In the genomic region with DNA sequence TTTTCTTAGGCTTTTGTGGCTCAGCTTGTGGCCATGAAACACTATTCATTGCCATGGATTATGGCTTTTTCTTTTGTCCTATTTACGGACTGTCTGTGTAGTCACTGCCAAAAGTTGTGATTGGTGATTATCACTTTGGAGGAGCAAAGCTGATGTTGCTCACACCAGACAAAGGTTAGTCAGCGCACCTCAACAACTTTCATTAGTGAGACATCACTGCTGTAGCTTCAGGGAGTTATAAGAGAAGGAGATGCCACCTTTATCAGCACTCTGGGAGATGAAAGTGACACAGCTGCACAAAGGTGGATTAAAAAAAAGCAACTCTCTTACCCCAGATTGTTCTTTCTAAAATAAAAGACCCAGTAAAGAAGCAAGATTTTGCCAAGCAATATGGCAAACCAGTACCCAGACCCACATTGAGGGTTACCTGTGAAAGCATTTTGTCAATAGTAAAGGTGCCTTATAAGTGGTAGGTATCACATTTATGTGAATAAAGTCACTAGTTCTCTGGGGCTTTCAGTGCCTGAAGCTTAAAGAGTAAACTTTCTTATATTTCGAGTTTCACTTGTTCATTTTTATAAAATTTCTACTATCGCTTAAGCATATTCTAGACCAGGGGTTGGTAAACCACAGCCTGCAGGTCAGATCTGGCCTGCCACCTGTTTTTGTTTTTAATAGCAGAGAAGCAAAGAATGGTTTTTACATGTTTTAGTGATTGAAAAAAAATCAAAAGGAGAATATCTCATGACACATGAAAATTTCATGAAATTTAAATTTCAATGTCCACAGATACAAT, we compare ENCODE assay signal across 15 cellular contexts. TPM values are rescaled to one million over a fixed set of nuclear protein-coding genes. Genes with fewer than 3 reads are reported as not detected.
DNase-seq lines count a peak whose midpoint lies in the region; ATAC-seq and TF ChIP-seq lines count a peak whose summit lies in the region.
"Had no signal": no experiment of that assay in that cellular context is flagged by ENCODE, and none has a peak within 500 bp of the region (broad histone marks: within the 10 kb centered on the region; RNA-seq: fewer than 3 reads in every experiment).

No MANE protein-coding gene starts in this region.

- H3K9me3 ChIP-seq in BE2C (no peaks in the 10 kb centered on the region), ovary (no peaks in the 10 kb centered on the region)
- H3K9me3 ChIP-seq: sigmoid colon had no signal

- H3K4me1 ChIP-seq in BE2C (peaks cover under 1% of the 10 kb centered on the region; the same call in 1 of the 2 replicates), ovary (ENCODE audit: insufficient read depth) (no peaks in the 10 kb centered on the region)
- H3K4me1 ChIP-seq: foreskin keratinocyte, sigmoid colon had no signal

- TF ChIP-seq POLR2A in erythroblast (IDR thresholded peaks at IDR 0.05; ENCODE audit: low read length) (no peak), ovary (IDR thresholded peaks at IDR 0.05) (no peak)

- intact Hi-C loops in ovary (cut with DNase I), result no loop called here

- H3K4me3 ChIP-seq in BE2C (ENCODE audit: low read depth, low read length) (no peak overlapping the region), ovary (no peak overlapping the region)
- H3K4me3 ChIP-seq: sigmoid colon had no signal

- TF ChIP-seq CTCF in BE2C (IDR thresholded peaks at IDR 0.05; ENCODE audit: low read depth, low read length) (no peak), ovary (IDR thresholded peaks at IDR 0.05) (no peak)

- TF ChIP-seq EP300 in ovary (IDR thresholded peaks at IDR 0.05), result no peak

- H3K36me3 ChIP-seq in BE2C (no peaks in the 10 kb centered on the region), ovary (no peaks in the 10 kb centered on the region)
- H3K36me3 ChIP-seq: sigmoid colon had no signal

- H3K27ac ChIP-seq in ovary, result no peak overlapping the region
- H3K27ac ChIP-seq: foreskin keratinocyte, sigmoid colon had no signal

- no peaks in the 10 kb centered on the region for H3K27me3 ChIP-seq in BE2C
- H3K27me3 ChIP-seq in ovary, result no peaks in the 10 kb centered on the region

- ATAC-seq in GM18498 (IDR thresholded peaks at IDR 0.05; ENCODE audit: unreplicated experiment) (peak; percentile 81), GM19397 (IDR thresholded peaks at IDR 0.05; ENCODE audit: unreplicated experiment) (peak; percentile 54), HG02884 (IDR thresholded peaks at IDR 0.05; ENCODE audit: unreplicated experiment) (peak; percentile 67)
- ATAC-seq: foreskin keratinocyte had no signal

- WGBS in ovary, 3 donors, result 90 to 91% (median 91%) methylated on average over 4 of the region's 4 CpGs

- DNase-seq in NCI-H69 (lab: John Stamatoyannopoulos, UW), result peak; percentile 77
- DNase-seq in erythroblast (lab: John Stamatoyannopoulos, UW), result no peak
- DNase-seq in BE2C, result no peak
- DNase-seq in ovary, result no peak
- DNase-seq in middle frontal gyrus (ENCODE audit: extremely low spot score, low spot score), result no peak
- DNase-seq: activated CD4-positive, alpha-beta T cell treated with anti-CD3 and anti-CD28 coated beads, Interleukin-2, amount 10 ng/mL, durations not matched to agents 7 days and 5 days; C1 segment of cervical spinal cord; effector CD8-positive, alpha-beta T cell; foreskin keratinocyte; GDM1; NCI-H187; sigmoid colon had no signal

RNA-seq across cellular contexts. Expression of a gene that starts 10.5 kb away (rescaled TPM):
- polyA plus RNA-seq in BE2C (2012; ENCODE audit: insufficient read depth, insufficient read length, low read depth), result 15.7 TPM
- total RNA-seq in ovary, result 10 to 100 TPM in 2 of 7 donors, 1 to 10 TPM in 5; 2.7 to 20.2 (median 6.2) TPM
- polyA plus RNA-seq in ovary, result 10 to 100 TPM in 1 of 2 donors, 1 to 10 TPM in 1; 8.9 to 33.0 TPM
- total RNA-seq: foreskin keratinocyte had no signal
- polyA plus RNA-seq: foreskin keratinocyte had no signal
